In the genomic region with DNA sequence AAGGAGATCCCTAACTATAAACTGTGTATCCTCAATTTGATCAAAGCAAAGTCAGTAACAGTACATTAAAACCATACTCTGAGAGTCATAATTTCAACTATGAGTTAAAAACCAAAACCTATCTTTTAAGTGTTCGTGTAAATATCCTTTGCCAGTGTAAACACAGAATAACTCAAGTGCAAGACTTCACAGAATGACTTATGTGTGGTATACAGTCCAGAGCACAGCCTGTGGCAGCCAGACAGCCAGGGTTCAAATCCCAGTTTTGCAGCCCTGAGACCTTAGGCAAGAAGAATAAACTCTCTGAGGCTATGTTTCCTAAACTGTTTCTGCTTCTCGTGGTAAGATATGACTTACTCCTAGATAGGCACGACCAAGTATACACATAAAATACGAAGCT, we compare ENCODE assay signal across 32 cellular contexts. TPM values are rescaled to one million over a fixed set of nuclear protein-coding genes. Genes with fewer than 3 reads are reported as not detected.
"Had no signal": no experiment of that assay in that cellular context is flagged by ENCODE, and none has a peak within 500 bp of the region (broad histone marks: within the 10 kb centered on the region; RNA-seq: fewer than 3 reads in every experiment).

No MANE protein-coding gene starts in this region.

- ATAC-seq: activated naive CD4-positive, alpha-beta T cell treated with anti-CD3 and anti-CD28 coated beads, Interleukin-2, amount 50 U/mL, for 72 hours; activated naive CD8-positive, alpha-beta T cell treated with anti-CD3 and anti-CD28 coated beads, Interleukin-2, amount 50 U/mL, for 24 hours; activated T-cell treated with anti-CD3 and anti-CD28 coated beads, Interleukin-2, amount 50 U/mL, for 4 hours; activated T-cell treated with anti-CD3 and anti-CD28 coated beads, Interleukin-2, amount 50 U/mL, for 72 hours; activated T-helper 17 cell treated with anti-CD3 and anti-CD28 coated beads, Interleukin-2, amount 50 U/mL, for 72 hours; body of pancreas had no signal

- H3K27ac ChIP-seq: adrenal gland, ascending aorta, body of pancreas, brain microvascular endothelial cell, breast epithelium, cardiac muscle cell had no signal

- H3K4me3 ChIP-seq: adrenal gland, ascending aorta, body of pancreas, breast epithelium, cardiac muscle cell had no signal

- H3K36me3 ChIP-seq: adrenal gland, ascending aorta, brain microvascular endothelial cell, breast epithelium, cardiac muscle cell had no signal

- H3K9me3 ChIP-seq: adrenal gland, ascending aorta, body of pancreas, breast epithelium had no signal

- DNase-seq: activated effector memory CD4-positive, alpha-beta T cell treated with anti-CD3 and anti-CD28 coated beads, Interleukin-2, amount 50 U/mL, for 16 hours; activated effector memory CD4-positive, alpha-beta T cell treated with Interleukin-2 at 50 U/mL for 16 hours; activated gamma-delta T cell; activated gamma-delta T cell treated with Interleukin-2 at 50 U/mL for 16 hours; activated naive CD4-positive, alpha-beta T cell; activated naive CD4-positive, alpha-beta T cell treated with anti-CD3 and anti-CD28 coated beads for 36 hours; activated naive CD4-positive, alpha-beta T cell treated with anti-CD3 and anti-CD28 coated beads, Interleukin-2, amount 10 ng/mL, durations not matched to agents 7 days and 5 days; activated naive CD4-positive, alpha-beta T cell treated with anti-CD3 and anti-CD28 coated beads, Interleukin-2, amount 50 U/mL, for 16 hours; activated naive CD4-positive, alpha-beta T cell treated with Interleukin-2 at 50 U/mL for 16 hours; activated naive CD8-positive, alpha-beta T cell treated with anti-CD3 and anti-CD28 coated beads for 36 hours; activated naive CD8-positive, alpha-beta T cell treated with anti-CD3 and anti-CD28 coated beads, Interleukin-2, amount 10 ng/mL, durations not matched to agents 7 days and 5 days; activated naive CD8-positive, alpha-beta T cell treated with anti-CD3 and anti-CD28 coated beads, Interleukin-2, amount 50 U/mL, for 24 hours; activated T-cell treated with anti-CD3 and anti-CD28 coated beads, Interleukin-2, amount 50 U/mL, for 1 hour; activated T-cell treated with anti-CD3 and anti-CD28 coated beads, Interleukin-2, amount 50 U/mL, for 24 hours; activated T-cell treated with anti-CD3 and anti-CD28 coated beads, Interleukin-2, amount 50 U/mL, for 4 hours; activated T-cell treated with anti-CD3 and anti-CD28 coated beads, Interleukin-2, amount 50 U/mL, for 48 hours; activated T-cell treated with anti-CD3 and anti-CD28 coated beads, Interleukin-2, amount 50 U/mL, for 72 hours; adrenal gland; amniotic stem cell; amygdala; anterior cingulate cortex; aorta; body of pancreas; brain microvascular endothelial cell; caudate nucleus; central memory CD4-positive, alpha-beta T cell; cerebellar nuclear complex had no signal

- H3K27me3 ChIP-seq: adrenal gland, ascending aorta, body of pancreas, brain microvascular endothelial cell, breast epithelium, cardiac muscle cell had no signal

- H3K4me1 ChIP-seq: adrenal gland, ascending aorta, body of pancreas, breast epithelium had no signal

RNA-seq across cellular contexts. Expression of a gene that starts 30.4 kb away (rescaled TPM):
- total RNA-seq: activated naive CD8-positive, alpha-beta T cell treated with anti-CD3 and anti-CD28 coated beads, Interleukin-2, amount 10 ng/mL, durations not matched to agents 7 days and 5 days; activated T-helper 17 cell treated with anti-CD3 and anti-CD28 coated beads, Interleukin-2, amount 50 U/mL, for 72 hours had no signal
